Comparison of ENCODE assay signal across 8 cellular contexts in the genomic region with DNA sequence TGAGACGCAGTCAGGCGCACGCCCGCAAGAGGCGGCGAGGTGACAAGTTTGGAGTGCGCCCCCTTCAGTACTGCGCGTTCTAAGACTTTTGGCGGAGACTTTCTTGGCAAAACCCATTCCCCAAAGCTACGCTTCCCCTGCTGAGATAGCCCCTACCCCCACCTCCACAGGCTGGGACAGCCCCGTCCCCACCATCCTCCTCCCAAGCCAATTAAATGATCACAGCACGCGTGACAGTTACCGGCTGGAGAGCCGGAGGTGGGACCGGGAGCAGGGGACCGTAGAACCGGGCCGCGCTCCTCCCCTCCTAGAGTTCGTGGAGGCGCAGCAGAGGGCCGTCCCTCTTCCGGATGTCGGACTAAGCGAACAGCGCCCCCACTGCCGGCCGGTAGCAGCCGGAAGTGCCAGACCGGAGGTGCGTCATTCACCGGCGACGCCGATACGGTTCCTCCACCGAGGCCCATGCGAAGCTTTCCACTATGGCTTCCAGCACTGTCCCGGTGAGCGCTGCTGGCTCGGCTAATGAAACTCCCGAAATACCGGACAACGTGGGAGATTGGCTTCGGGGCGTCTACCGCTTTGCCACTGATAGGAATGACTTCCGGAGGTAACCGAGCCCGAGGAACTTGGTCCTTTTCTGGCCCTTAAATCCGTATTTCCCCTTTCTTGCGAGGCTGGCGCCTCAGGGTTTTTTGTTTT. TPM values are rescaled to one million over a fixed set of nuclear protein-coding genes. Genes with fewer than 3 reads are reported as not detected.
DNase-seq lines count a peak whose midpoint lies in the region; TF ChIP-seq lines count a peak whose summit lies in the region.

A gene (plus strand): TSS at position 476 of the 699 bp plus-strand sequence. CDS start 4 bp downstream, at position 480.

- peak within 1 kb of the TSS; percentile 84 for H2AFZ ChIP-seq in Loucy (ENCODE audit: low read length)

- H3K4me1 ChIP-seq in Loucy (ENCODE audit: insufficient read depth, low read length, poor library complexity, severe bottlenecking) (peaks cover 25% of the 10 kb centered on the region), stomach smooth muscle (ENCODE audit: control insufficient read depth, insufficient read depth, low read length) (peaks cover 29% of the 10 kb centered on the region)

- TF ChIP-seq CTCF in Loucy (conservative IDR thresholded peaks at IDR 0.05; ENCODE audit: low read length): peak; percentile 69
- peak; percentile 90 for TF ChIP-seq CTCF in fibroblast of the aortic adventitia (IDR thresholded peaks at IDR 0.05; ENCODE audit: insufficient read depth, low read length)
- peak; percentile 93 for TF ChIP-seq CTCF in neural crest cell (conservative IDR thresholded peaks at IDR 0.05)

- in situ Hi-C loops in G401 (cut with HindIII; ENCODE audit: low sequenced_read_pairs): loop anchor here (25.0 kb wide), 1 partner anchor 250 kb away; no protein-coding TSS in a partner anchor

- H3K9me2 ChIP-seq in Loucy (replicated peaks; ENCODE audit: low read depth, low read length): no peaks in the 10 kb centered on the region

- peak; percentile 93 for TF ChIP-seq POLR2A in Raji (IDR thresholded peaks at IDR 0.05; ENCODE audit: insufficient read depth, low read depth, low read length)

- peak within 1 kb of the TSS; percentile 94 for H3K27ac ChIP-seq in stomach smooth muscle (ENCODE audit: low read length)

- H3K36me3 ChIP-seq in H7 (replicated peaks; ENCODE audit: control insufficient read depth, insufficient read depth, low read length): peaks cover 9% of the 10 kb centered on the region
- peaks cover 22% of the 10 kb centered on the region for H3K36me3 ChIP-seq in Loucy (ENCODE audit: insufficient read depth, low read length)
- peaks cover 16 to 20% of the 10 kb centered on the region in 2 donors for H3K36me3 ChIP-seq in stomach smooth muscle (ENCODE audit: control insufficient read depth in 2 of 2, insufficient read depth in 2 of 2, low read length in 2 of 2)

- H3K9me3 ChIP-seq in Loucy (ENCODE audit: insufficient read depth, low read depth, low read length) (no peaks in the 10 kb centered on the region), stomach smooth muscle (ENCODE audit: control insufficient read depth in 2 of 2, low read length in 2 of 2) (no peaks in the 10 kb centered on the region)

- H3K4me3 ChIP-seq in H7 (ENCODE audit: insufficient read depth, low read depth, low read length) (peak within 1 kb of the TSS; percentile 96), Loucy (ENCODE audit: low read length, poor library complexity, severe bottlenecking) (peak within 1 kb of the TSS; percentile 92), fibroblast of the aortic adventitia (ENCODE audit: low read depth, low read length) (peak within 1 kb of the TSS; percentile 100), stomach smooth muscle (ENCODE audit: low read length in 2 of 2) (peak within 1 kb of the TSS; percentile 85 to 99)

- H3K4me2 ChIP-seq in Loucy (ENCODE audit: low read depth, low read length, poor library complexity, severe bottlenecking): peak within 1 kb of the TSS; percentile 94

- no peaks in the 10 kb centered on the region for H3F3A ChIP-seq in Loucy (ENCODE audit: low read depth)

- H3K36me3 Mint-ChIP-seq in neural crest cell (ENCODE audit: low read depth): peaks cover 8% of the 10 kb centered on the region

- peak within 1 kb of the TSS; percentile 99 for H3K27ac Mint-ChIP-seq in neural crest cell (ENCODE audit: unreplicated experiment)

- H3K9me3 Mint-ChIP-seq in neural crest cell: no peaks in the 10 kb centered on the region

- peaks cover 20% of the 10 kb centered on the region for H3K4me1 Mint-ChIP-seq in neural crest cell

- peaks cover 45% of the 10 kb centered on the region for H3K79me2 ChIP-seq in Loucy (ENCODE audit: insufficient read depth, low read length)

- H3K27me3 ChIP-seq in H7 (ENCODE audit: control insufficient read depth, insufficient read depth, low read length): peaks cover 39% of the 10 kb centered on the region
- no peaks in the 10 kb centered on the region for H3K27me3 ChIP-seq in Loucy (ENCODE audit: insufficient read depth, low read length, poor library complexity, severe bottlenecking)
- H3K27me3 ChIP-seq in stomach smooth muscle (ENCODE audit: control insufficient read depth in 1 of 2, insufficient read depth in 2 of 2, low read length in 2 of 2): no peaks in the 10 kb centered on the region

- H4K20me1 ChIP-seq in Loucy (ENCODE audit: insufficient read depth, low read length, poor library complexity, severe bottlenecking): peaks cover 28% of the 10 kb centered on the region

- DNase-seq in G401 (ENCODE audit: low spot score) (peak; percentile 91), H7 (peak; percentile 94), fibroblast of the aortic adventitia (ENCODE audit: low read depth) (peak; percentile 94), neural crest cell (ENCODE audit: low read depth, low spot score) (peak; percentile 97)
- peak; percentile 92 for DNase-seq in activated effector memory CD4-positive, alpha-beta T cell treated with Interleukin-2 at 50 U/mL for 16 hours

- peak within 1 kb of the TSS; percentile 99 for H3K4me3 Mint-ChIP-seq in neural crest cell

- H3K9ac ChIP-seq in Loucy (ENCODE audit: low read depth, low read length, poor library complexity, severe bottlenecking) (peak within 1 kb of the TSS; percentile 86), stomach smooth muscle (ENCODE audit: low read length in 2 of 2) (peak within 1 kb of the TSS; percentile 95 to 99)

- peaks cover 7% of the 10 kb centered on the region for H3K27me3 Mint-ChIP-seq in neural crest cell (ENCODE audit: low read depth)

RNA-seq across cellular contexts. Expression of the gene that starts here (rescaled TPM):
- total RNA-seq in G401 (2014; rRNA removed; shearing (Covaris generic)): 199 and 283 TPM in 2 replicates
- 81.3 and 84.2 TPM in 2 replicates for total RNA-seq in H7 (2014; rRNA removed; shearing (Covaris generic))
- total RNA-seq in fibroblast of the aortic adventitia (ENCODE audit: low replicate concordance) (38.3 and 131 TPM in 2 replicates), neural crest cell (248 and 249 TPM in 2 replicates)

Comparison
In these comparisons a context has a peak if more than half of its experiments do, and no peak if none do; other contexts are left out.
1. Peak in every context shown above with its lines: DNase-seq, H3K4me3 ChIP-seq and H3K27ac ChIP-seq.